Comparison of ENCODE assay signal across 15 cellular contexts in genomic region chr18:50805732-50806131, GRCh38.
DNase-seq lines count a peak whose midpoint lies in the region; ATAC-seq and FAIRE-seq lines count a peak whose summit lies in the region.
"Had no signal": no experiment of that assay in that cellular context is flagged by ENCODE, and none has a peak within 500 bp of the region (broad histone marks: within the 10 kb centered on the region; RNA-seq: fewer than 3 reads in every experiment).

No MANE protein-coding gene starts in this region.

- no peak overlapping the region for H3K4me3 Mint-ChIP-seq in stimulated activated naive B cell treated with anti-CD40 and anti-IgM and Interleukin-4, amounts not matched to agents 10 μg/mL and 1 μg/mL and 100 μg/mL, for 72 hours

- FAIRE-seq in RCC 7860 (lab: Jason Lieb, UNC): no peak
- FAIRE-seq: TTC549 had no signal

- H3K36me3 Mint-ChIP-seq in stimulated activated naive B cell treated with anti-CD40 and anti-IgM and Interleukin-4, amounts not matched to agents 10 μg/mL and 1 μg/mL and 100 μg/mL, for 72 hours: no peaks in the 10 kb centered on the region

- H3K27me3 Mint-ChIP-seq in stimulated activated naive B cell treated with anti-CD40 and anti-IgM and Interleukin-4, amounts not matched to agents 10 μg/mL and 1 μg/mL and 100 μg/mL, for 72 hours: no peaks in the 10 kb centered on the region

- H3K27ac Mint-ChIP-seq in stimulated activated naive B cell treated with anti-CD40 and anti-IgM and Interleukin-4, amounts not matched to agents 10 μg/mL and 1 μg/mL and 100 μg/mL, for 72 hours: no peak overlapping the region

- peaks cover 28 to 36% of the 10 kb centered on the region in 2 donors for H3K4me1 Mint-ChIP-seq in stimulated activated naive B cell treated with anti-CD40 and anti-IgM and Interleukin-4, amounts not matched to agents 10 μg/mL and 1 μg/mL and 100 μg/mL, for 72 hours

- DNase-seq in activated naive CD4-positive, alpha-beta T cell treated with anti-CD3 and anti-CD28 coated beads, Interleukin-2, amount 50 U/mL, for 16 hours: peak; percentile 24
- DNase-seq in activated naive CD4-positive, alpha-beta T cell (lab: John Stamatoyannopoulos, UW): no peak
- DNase-seq in RCC 7860 (ENCODE audit: low spot score) (peak; percentile 14), glomerular visceral epithelial cell (ENCODE audit: extremely low spot score) (peak; percentile 20), NK-92 (lab: John Stamatoyannopoulos, UW; ENCODE audit: unreplicated experiment) (no peak), GDM1 (lab: John Stamatoyannopoulos, UW) (no peak)
- DNase-seq in stimulated activated naive B cell treated with anti-CD40 and anti-IgM and Interleukin-4, amounts not matched to agents 10 μg/mL and 1 μg/mL and 100 μg/mL, for 72 hours: no peak
- DNase-seq: activated CD8-positive, alpha-beta memory T cell treated with anti-CD3 and anti-CD28 coated beads, Interleukin-2, amount 50 U/mL, for 4 hours; dermis blood vessel endothelial cell; mesenchymal stem cell; occipital lobe; testis had no signal

- no peaks in the 10 kb centered on the region for H3K9me3 Mint-ChIP-seq in stimulated activated naive B cell treated with anti-CD40 and anti-IgM and Interleukin-4, amounts not matched to agents 10 μg/mL and 1 μg/mL and 100 μg/mL, for 72 hours

- peak; percentile 48 to 59 for ATAC-seq in stimulated activated naive B cell treated with anti-CD40 and anti-IgM and Interleukin-4, amounts not matched to agents 10 μg/mL and 1 μg/mL and 100 μg/mL, for 72 hours (replicated peaks)
- no peak for ATAC-seq in GM18861 (IDR thresholded peaks at IDR 0.05; ENCODE audit: unreplicated experiment)
- ATAC-seq: HCT116 had no signal

Comparison
In these comparisons a context has a peak if more than half of its experiments do, and no peak if none do; other contexts are left out.
1. DNase-seq: peak in activated naive CD4-positive, alpha-beta T cell treated with anti-CD3 and anti-CD28 coated beads, Interleukin-2, amount 50 U/mL, for 16 hours (single experiment), RCC 7860 (single experiment) and glomerular visceral epithelial cell (single experiment); none in activated naive CD4-positive, alpha-beta T cell (0 of 4), stimulated activated naive B cell treated with anti-CD40 and anti-IgM and Interleukin-4, amounts not matched to agents 10 μg/mL and 1 μg/mL and 100 μg/mL, for 72 hours (single experiment), NK-92 (single experiment) and GDM1 (single experiment).